Comparison of ENCODE assay signal across 14 cellular contexts in the genomic region with DNA sequence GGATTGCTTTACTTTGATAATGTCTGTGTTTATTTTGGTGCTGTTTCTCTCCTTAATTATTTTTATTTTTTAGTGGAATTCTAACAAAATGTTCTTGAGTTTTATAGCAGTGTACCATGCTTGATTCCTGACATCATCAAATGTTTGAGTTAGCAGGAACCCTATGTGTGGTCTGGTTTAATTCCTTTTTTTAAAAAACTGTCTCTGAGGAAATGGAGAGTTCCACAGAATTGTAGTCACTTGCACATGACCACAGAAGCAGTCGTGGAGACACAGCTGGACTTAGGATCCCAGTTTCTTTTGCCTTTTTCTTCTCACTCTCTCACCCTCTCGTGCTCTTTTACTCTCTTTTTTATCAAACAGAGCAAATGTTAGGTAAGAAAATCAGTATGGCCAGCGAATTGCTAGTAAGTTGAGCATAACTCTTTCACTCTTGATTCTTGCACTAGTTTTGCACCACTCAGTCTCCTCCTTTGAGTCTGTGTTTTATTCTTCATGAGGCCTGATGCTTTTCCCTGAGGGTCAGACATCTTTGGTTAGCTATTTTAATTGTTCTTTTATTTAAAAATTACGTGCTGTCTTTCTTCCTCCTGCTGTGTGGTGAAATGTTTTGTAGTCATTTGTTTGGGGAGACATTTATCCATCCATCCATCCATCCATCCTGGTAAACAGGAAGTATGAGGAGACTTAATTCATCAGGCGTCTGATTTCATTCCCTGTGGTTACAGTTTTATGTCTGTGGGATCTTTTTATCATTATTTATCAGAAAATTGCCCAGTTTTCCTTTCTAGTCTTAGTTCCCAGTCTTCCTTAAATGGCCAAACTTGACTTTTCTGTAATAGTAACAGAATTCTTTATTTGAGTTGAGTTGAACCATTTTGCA.
DNase-seq lines count a peak whose midpoint lies in the region; ATAC-seq and TF ChIP-seq lines count a peak whose summit lies in the region.
"Had no signal": no experiment of that assay in that cellular context is flagged by ENCODE, and none has a peak within 500 bp of the region (broad histone marks: within the 10 kb centered on the region; RNA-seq: fewer than 3 reads in every experiment).

No MANE protein-coding gene starts in this region.

- intact Hi-C loops in natural killer cell (cut with micrococcal nuclease), result no loop called here

- no peaks in the 10 kb centered on the region for H3K27me3 ChIP-seq in GM23338 (ENCODE audit: insufficient read depth)
- H3K27me3 ChIP-seq: ascending aorta, neutrophil had no signal

- H3K4me1 Mint-ChIP-seq in IgD-negative memory B cell (peaks cover 23 to 37% (median 28%) of the 10 kb centered on the region in 3 donors), chondrocyte (ENCODE audit: low read depth) (peaks cover 16% of the 10 kb centered on the region), natural killer cell (peaks cover 7 to 11% of the 10 kb centered on the region in 2 donors), GM23338 (no peaks in the 10 kb centered on the region; the same call in 2 of the 3 replicates)

- H3K4me3 Mint-ChIP-seq in IgD-negative memory B cell, result peak overlapping the region in 1 of 4 donors; percentile 63
- H3K4me3 Mint-ChIP-seq in chondrocyte (ENCODE audit: unreplicated experiment), result no peak overlapping the region
- H3K4me3 Mint-ChIP-seq in natural killer cell, result no peak overlapping the region
- H3K4me3 Mint-ChIP-seq in GM23338, result no peak overlapping the region

- H3K27ac Mint-ChIP-seq in IgD-negative memory B cell, result peak overlapping the region in 2 of 3 donors; percentile 64 to 67
- peak overlapping the region; percentile 87 for H3K27ac Mint-ChIP-seq in chondrocyte (ENCODE audit: unreplicated experiment)
- H3K27ac Mint-ChIP-seq in natural killer cell, result peak overlapping the region; percentile 57 to 62
- H3K27ac Mint-ChIP-seq in GM23338, result no peak overlapping the region

- H3F3A ChIP-seq in GM23338 (replicated peaks; ENCODE audit: low read depth), result no peaks in the 10 kb centered on the region

- ATAC-seq in natural killer cell (no peak), GM23338 (no peak), GM19035 (IDR thresholded peaks at IDR 0.05; ENCODE audit: unreplicated experiment) (no peak)

- H3K9me3 Mint-ChIP-seq in IgD-negative memory B cell, result no peaks in the 10 kb centered on the region
- H3K9me3 Mint-ChIP-seq in chondrocyte (ENCODE audit: low read depth), result no peaks in the 10 kb centered on the region
- H3K9me3 Mint-ChIP-seq in natural killer cell, result no peaks in the 10 kb centered on the region
- no peaks in the 10 kb centered on the region for H3K9me3 Mint-ChIP-seq in GM23338

- H4K20me1 ChIP-seq in GM23338 (replicated peaks; ENCODE audit: insufficient read depth), result no peaks in the 10 kb centered on the region; the same call in 1 of the 2 replicates

- H2AFZ ChIP-seq in GM23338, result no peak overlapping the region

- H3K79me2 ChIP-seq in GM23338 (replicated peaks; ENCODE audit: insufficient read depth), result no peaks in the 10 kb centered on the region

- H3K27ac ChIP-seq in GM23338 (ENCODE audit: low read depth), result no peak overlapping the region
- H3K27ac ChIP-seq: neutrophil had no signal

- H3K4me1 ChIP-seq in GM23338 (ENCODE audit: insufficient read depth), result no peaks in the 10 kb centered on the region
- H3K4me1 ChIP-seq: ascending aorta had no signal

- H3K9me2 ChIP-seq in GM23338 (ENCODE audit: insufficient read depth), result no peaks in the 10 kb centered on the region

- no peak for TF ChIP-seq CTCF in AG10803 (conservative IDR thresholded peaks at IDR 0.05; ENCODE audit: low read length)
- TF ChIP-seq CTCF in chondrocyte (IDR thresholded peaks at IDR 0.05), result no peak
- no peak for TF ChIP-seq CTCF in natural killer cell (IDR thresholded peaks at IDR 0.05)
- no peak for TF ChIP-seq CTCF in GM23338 (conservative IDR thresholded peaks at IDR 0.05; ENCODE audit: low read depth in 2 of 2)

- H3K27me3 Mint-ChIP-seq in IgD-negative memory B cell (no peaks in the 10 kb centered on the region), chondrocyte (ENCODE audit: low read depth) (no peaks in the 10 kb centered on the region), natural killer cell (ENCODE audit: low read depth in 2 of 2) (no peaks in the 10 kb centered on the region), GM23338 (ENCODE audit: insufficient read depth, low read depth, poor library complexity) (no peaks in the 10 kb centered on the region)

- H3K36me3 Mint-ChIP-seq in IgD-negative memory B cell (peaks cover 14% of the 10 kb centered on the region), chondrocyte (ENCODE audit: low read depth) (peaks cover 30% of the 10 kb centered on the region), natural killer cell (peaks cover 21% of the 10 kb centered on the region), GM23338 (ENCODE audit: low read depth) (peaks cover 82% of the 10 kb centered on the region)

- H3K36me3 ChIP-seq in GM23338 (ENCODE audit: insufficient read depth), result peaks cover 52% of the 10 kb centered on the region

- no peak overlapping the region for H3K4me2 ChIP-seq in GM23338

- DNase-seq in AG10803 (ENCODE audit: low read depth), result peak; percentile 65
- no peak for DNase-seq in chondrocyte (ENCODE audit: low spot score)
- no peak for DNase-seq in natural killer cell
- DNase-seq in GM23338 (ENCODE audit: low spot score), result no peak
- DNase-seq in LoVo (ENCODE audit: low spot score), result no peak
- DNase-seq in NCI-H1105 (lab: John Stamatoyannopoulos, UW), result no peak
- DNase-seq: AML-193, DMS 273 treated with DMSO at 0.1 percent for 48 hours, SHP77 treated with DMSO at 0.1 percent for 48 hours had no signal

- H3K4me3 ChIP-seq in AG10803 (ENCODE audit: low read length) (no peak overlapping the region), GM23338 (no peak overlapping the region)
- H3K4me3 ChIP-seq: ascending aorta, lung had no signal

TF ChIP-seq in GM23338, 12 proteins besides CTCF, POLR2A, EP300 and RAD21 (continues in another document):
- no peak for TF ChIP-seq EZH2phosphoT487 (IDR thresholded peaks at IDR 0.05; ENCODE audit: unreplicated experiment)
- TF ChIP-seq JUNB (IDR thresholded peaks at IDR 0.05; ENCODE audit: unreplicated experiment), result no peak
- TF ChIP-seq CREB1 (CRISPR knock-in tag; IDR thresholded peaks at IDR 0.05; ENCODE audit: low read depth), result no peak
- TF ChIP-seq, protein P1, sequence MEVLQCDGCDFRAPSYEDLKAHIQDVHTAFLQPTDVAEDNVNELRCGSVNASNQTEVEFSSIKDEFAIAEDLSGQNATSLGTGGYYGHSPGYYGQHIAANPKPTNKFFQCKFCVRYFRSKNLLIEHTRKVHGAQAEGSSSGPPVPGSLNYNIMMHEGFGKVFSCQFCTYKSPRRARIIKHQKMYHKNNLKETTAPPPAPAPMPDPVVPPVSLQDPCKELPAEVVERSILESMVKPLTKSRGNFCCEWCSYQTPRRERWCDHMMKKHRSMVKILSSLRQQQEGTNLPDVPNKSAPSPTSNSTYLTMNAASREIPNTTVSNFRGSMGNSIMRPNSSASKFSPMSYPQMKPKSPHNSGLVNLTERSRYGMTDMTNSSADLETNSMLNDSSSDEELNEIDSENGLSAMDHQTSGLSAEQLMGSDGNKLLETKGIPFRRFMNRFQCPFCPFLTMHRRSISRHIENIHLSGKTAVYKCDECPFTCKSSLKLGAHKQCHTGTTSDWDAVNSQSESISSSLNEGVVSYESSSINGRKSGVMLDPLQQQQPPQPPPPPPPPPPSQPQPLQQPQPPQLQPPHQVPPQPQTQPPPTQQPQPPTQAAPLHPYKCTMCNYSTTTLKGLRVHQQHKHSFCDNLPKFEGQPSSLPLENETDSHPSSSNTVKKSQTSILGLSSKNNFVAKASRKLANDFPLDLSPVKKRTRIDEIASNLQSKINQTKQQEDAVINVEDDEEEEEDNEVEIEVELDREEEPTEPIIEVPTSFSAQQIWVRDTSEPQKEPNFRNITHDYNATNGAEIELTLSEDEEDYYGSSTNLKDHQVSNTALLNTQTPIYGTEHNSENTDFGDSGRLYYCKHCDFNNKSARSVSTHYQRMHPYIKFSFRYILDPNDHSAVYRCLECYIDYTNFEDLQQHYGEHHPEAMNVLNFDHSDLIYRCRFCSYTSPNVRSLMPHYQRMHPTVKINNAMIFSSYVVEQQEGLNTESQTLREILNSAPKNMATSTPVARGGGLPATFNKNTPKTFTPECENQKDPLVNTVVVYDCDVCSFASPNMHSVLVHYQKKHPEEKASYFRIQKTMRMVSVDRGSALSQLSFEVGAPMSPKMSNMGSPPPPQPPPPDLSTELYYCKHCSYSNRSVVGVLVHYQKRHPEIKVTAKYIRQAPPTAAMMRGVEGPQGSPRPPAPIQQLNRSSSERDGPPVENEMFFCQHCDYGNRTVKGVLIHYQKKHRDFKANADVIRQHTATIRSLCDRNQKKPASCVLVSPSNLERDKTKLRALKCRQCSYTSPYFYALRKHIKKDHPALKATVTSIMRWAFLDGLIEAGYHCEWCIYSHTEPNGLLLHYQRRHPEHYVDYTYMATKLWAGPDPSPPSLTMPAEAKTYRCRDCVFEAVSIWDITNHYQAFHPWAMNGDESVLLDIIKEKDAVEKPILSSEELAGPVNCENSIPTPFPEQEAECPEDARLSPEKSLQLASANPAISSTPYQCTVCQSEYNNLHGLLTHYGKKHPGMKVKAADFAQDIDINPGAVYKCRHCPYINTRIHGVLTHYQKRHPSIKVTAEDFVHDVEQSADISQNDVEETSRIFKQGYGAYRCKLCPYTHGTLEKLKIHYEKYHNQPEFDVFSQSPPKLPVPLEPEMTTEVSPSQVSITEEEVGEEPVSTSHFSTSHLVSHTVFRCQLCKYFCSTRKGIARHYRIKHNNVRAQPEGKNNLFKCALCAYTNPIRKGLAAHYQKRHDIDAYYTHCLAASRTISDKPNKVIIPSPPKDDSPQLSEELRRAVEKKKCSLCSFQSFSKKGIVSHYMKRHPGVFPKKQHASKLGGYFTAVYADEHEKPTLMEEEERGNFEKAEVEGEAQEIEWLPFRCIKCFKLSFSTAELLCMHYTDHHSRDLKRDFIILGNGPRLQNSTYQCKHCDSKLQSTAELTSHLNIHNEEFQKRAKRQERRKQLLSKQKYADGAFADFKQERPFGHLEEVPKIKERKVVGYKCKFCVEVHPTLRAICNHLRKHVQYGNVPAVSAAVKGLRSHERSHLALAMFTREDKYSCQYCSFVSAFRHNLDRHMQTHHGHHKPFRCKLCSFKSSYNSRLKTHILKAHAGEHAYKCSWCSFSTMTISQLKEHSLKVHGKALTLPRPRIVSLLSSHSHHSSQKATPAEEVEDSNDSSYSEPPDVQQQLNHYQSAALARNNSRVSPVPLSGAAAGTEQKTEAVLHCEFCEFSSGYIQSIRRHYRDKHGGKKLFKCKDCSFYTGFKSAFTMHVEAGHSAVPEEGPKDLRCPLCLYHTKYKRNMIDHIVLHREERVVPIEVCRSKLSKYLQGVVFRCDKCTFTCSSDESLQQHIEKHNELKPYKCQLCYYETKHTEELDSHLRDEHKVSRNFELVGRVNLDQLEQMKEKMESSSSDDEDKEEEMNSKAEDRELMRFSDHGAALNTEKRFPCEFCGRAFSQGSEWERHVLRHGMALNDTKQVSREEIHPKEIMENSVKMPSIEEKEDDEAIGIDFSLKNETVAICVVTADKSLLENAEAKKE (CRISPR knock-in tag; IDR thresholded peaks at IDR 0.05), result no peak
- TF ChIP-seq POLR2AphosphoS5 (IDR thresholded peaks at IDR 0.05; ENCODE audit: low read depth), result no peak
